Comparison of ENCODE assay signal across 8 cellular contexts in genomic region chr2:127408004-127408806, GRCh38. TPM values are rescaled to one million over a fixed set of nuclear protein-coding genes. Genes with fewer than 3 reads are reported as not detected.
DNase-seq lines count a peak whose midpoint lies in the region; ATAC-seq and TF ChIP-seq lines count a peak whose summit lies in the region.

No MANE protein-coding gene starts in this region.

- intact Hi-C loops in left lung (cut with DNase I): no loop called here

- H3K36me3 ChIP-seq in left lung: no peaks in the 10 kb centered on the region

- H3K4me3 ChIP-seq in left lung: peak overlapping the region; percentile 32 to 50

- no peak for TF ChIP-seq CTCF in left lung (IDR thresholded peaks at IDR 0.05)

- no peaks in the 10 kb centered on the region for H3K27me3 ChIP-seq in left lung

- H3K9me3 ChIP-seq in left lung: no peaks in the 10 kb centered on the region

- DNase-seq in SIG-M5 treated with dmso at 0.1 percent for 504 hours (lab: John Stamatoyannopoulos, UW; ENCODE audit: unreplicated experiment) (peak; percentile 75), SIG-M5 (lab: John Stamatoyannopoulos, UW) (no peak), NCI-H460 (ENCODE audit: extremely low read depth, low read depth) (peak; percentile 87), cortex of kidney (lab: John Stamatoyannopoulos, UW) (peak; percentile 28), left lung (peak; percentile 93 to 100)
- peak; percentile 92 for DNase-seq in activated CD4-positive, alpha-beta T cell treated with anti-CD3 and anti-CD28 coated beads, Interleukin-2, amount 50 U/mL, for 1 hour
- DNase-seq in stimulated activated CD4-positive, alpha-beta T cell treated with anti-CD3 and anti-CD28 coated beads, Interleukin-1b, Interleukin-23, amount 100 ng/mL, for 48 hours: peak; percentile 85

- ATAC-seq in HG03159 (IDR thresholded peaks at IDR 0.05; ENCODE audit: unreplicated experiment): peak; percentile 68
- peak; percentile 94 for ATAC-seq in left lung

- peaks cover 29 to 59% of the 10 kb centered on the region in 2 donors for H3K4me1 ChIP-seq in left lung

- H3K27ac ChIP-seq in left lung: peak overlapping the region; percentile 91 to 97

RNA-seq across cellular contexts. Expression of gene PROC, which starts 10.0 kb away (rescaled TPM):
- 0.15 TPM in 1 of 2 replicates, not detected in the other for total RNA-seq in NCI-H460 (2014; rRNA removed; shearing (Covaris generic))
- polyA plus RNA-seq in NCI-H460 (2014; cell fraction: nucleus; rRNA removed): 0.40 and 0.91 TPM in 2 replicates
- under 1 TPM in 1 of 2 donors, not detected in 1; 0.50 TPM for total RNA-seq in left lung

RNA-seq across cellular contexts. Expression of gene MAP3K2, which starts 20.4 kb away (rescaled TPM):
- 39.9 and 41.7 TPM in 2 replicates for total RNA-seq in NCI-H460 (2014; rRNA removed; shearing (Covaris generic))
- 10.3 and 24.4 TPM in 2 replicates for polyA plus RNA-seq in NCI-H460 (2014; cell fraction: nucleus; rRNA removed)
- 10 to 100 TPM; 61.4 to 84.9 TPM for total RNA-seq in left lung
